ENCODE assay signal across 11 cellular contexts in genomic region chr15:83285284-83285978, GRCh38. TPM values are rescaled to one million over a fixed set of nuclear protein-coding genes. Genes with fewer than 3 reads are reported as not detected.
A peak's percentile ranks its signal among the peaks of the same experiment; 100 is the strongest.
DNase-seq lines count a peak whose midpoint lies in the region; ATAC-seq and TF ChIP-seq lines count a peak whose summit lies in the region.
"Had no signal": no experiment of that assay in that cellular context is flagged by ENCODE, and none has a peak within 500 bp of the region (broad histone marks: within the 10 kb centered on the region; RNA-seq: fewer than 3 reads in every experiment).

No MANE protein-coding gene starts in this region.

- TF ChIP-seq CTCF in fibroblast of villous mesenchyme (IDR thresholded peaks at IDR 0.05; ENCODE audit: insufficient read depth, low read depth, low read length) (no peak), neural cell (IDR thresholded peaks at IDR 0.05; ENCODE audit: poor library complexity, severe bottlenecking) (no peak)

- H3K9ac ChIP-seq in neural cell (ENCODE audit: low read length), result no peak overlapping the region

- CTCF ChIA-PET in T-cell (lab: Charles Lee), result no interaction called here

- H3K4me2 ChIP-seq in neural cell (ENCODE audit: low read length), result no peak overlapping the region

- TF ChIP-seq RAD21 in neural cell (conservative IDR thresholded peaks at IDR 0.05), result no peak

- no peaks in the 10 kb centered on the region for H3K79me2 ChIP-seq in neural cell (replicated peaks; ENCODE audit: insufficient read depth, low read length)

- ATAC-seq in T-cell (replicated peaks in 1 of 4), result no peak
- no peak for ATAC-seq in HG02759 (IDR thresholded peaks at IDR 0.05; ENCODE audit: unreplicated experiment)
- ATAC-seq: upper lobe of right lung had no signal

- peaks cover 66% of the 10 kb centered on the region for H3K27me3 ChIP-seq in neural cell (ENCODE audit: insufficient read depth, low read depth, low read length)

- no peaks in the 10 kb centered on the region for H3K9me2 ChIP-seq in neural cell (ENCODE audit: insufficient read depth, low read length)

- no peak overlapping the region for H2AFZ ChIP-seq in neural cell (ENCODE audit: low read depth, low read length)

- peak overlapping the region in 2 of 3 donors; percentile 13 to 45 for H3K4me3 Mint-ChIP-seq in T-cell

- H3K4me1 Mint-ChIP-seq in T-cell, result peaks cover 4 to 15% (median 10%) of the 10 kb centered on the region in 3 donors

- POLR2A ChIA-PET in T-cell (lab: Charles Lee), result interaction anchor here in 1 of 2 donors (0.6 kb wide), 1 partner anchor 16 kb away, joined by 4 read pairs; no protein-coding TSS in a partner anchor

- H3F3A ChIP-seq in neural cell (ENCODE audit: insufficient read depth, low read length, poor library complexity, severe bottlenecking), result no peaks in the 10 kb centered on the region

- DNase-seq in D341Med (ENCODE audit: low spot score), result peak; percentile 46
- no peak for DNase-seq in T-cell
- DNase-seq in fibroblast of villous mesenchyme (ENCODE audit: low read depth), result no peak
- no peak for DNase-seq in NCI-H2029 (lab: John Stamatoyannopoulos, UW)
- no peak for DNase-seq in GOT3 (lab: John Stamatoyannopoulos, UW)
- DNase-seq in retina, result no peak
- DNase-seq: NCI-H524, RPMI8226, upper lobe of right lung had no signal

- no peak for TF ChIP-seq EP300 in neural cell (conservative IDR thresholded peaks at IDR 0.05; ENCODE audit: poor library complexity, severe bottlenecking)

- H3K36me3 ChIP-seq in neural cell (ENCODE audit: insufficient read depth, low read length), result no peaks in the 10 kb centered on the region
- H3K36me3 ChIP-seq: upper lobe of right lung had no signal

- H3K9me3 Mint-ChIP-seq in T-cell, result no peaks in the 10 kb centered on the region

- no peak overlapping the region for H3K27ac ChIP-seq in neural cell (ENCODE audit: low read length)
- H3K27ac ChIP-seq: upper lobe of right lung had no signal

- H3K36me3 Mint-ChIP-seq in T-cell, result no peaks in the 10 kb centered on the region

- no peak overlapping the region for H3K27ac Mint-ChIP-seq in T-cell

- H3K27me3 Mint-ChIP-seq in T-cell, result peaks cover 59 to 69% of the 10 kb centered on the region in 2 donors

- no peaks in the 10 kb centered on the region for H4K20me1 ChIP-seq in neural cell (ENCODE audit: insufficient read depth)

- H3K4me3 ChIP-seq in fibroblast of villous mesenchyme (ENCODE audit: low read depth, low read length) (peak overlapping the region; percentile 56), neural cell (ENCODE audit: low read length) (no peak overlapping the region)
- H3K4me3 ChIP-seq: upper lobe of right lung had no signal

- H3K9me3 ChIP-seq in neural cell (ENCODE audit: low read length), result no peaks in the 10 kb centered on the region
- H3K9me3 ChIP-seq: upper lobe of right lung had no signal

TF ChIP-seq in neural cell, 6 proteins besides CTCF, POLR2A, EP300 and RAD21:
- TF ChIP-seq REST (IDR thresholded peaks at IDR 0.05; ENCODE audit: borderline replicate concordance), result no peak
- TF ChIP-seq POLR2AphosphoS5 (IDR thresholded peaks at IDR 0.05), result no peak
- no peak for TF ChIP-seq TAF1 (IDR thresholded peaks at IDR 0.05; ENCODE audit: low read depth)
- peak; percentile 4 for TF ChIP-seq EZH2 (IDR thresholded peaks at IDR 0.05; ENCODE audit: borderline replicate concordance, insufficient read depth, low read length, poor library complexity, severe bottlenecking)
- no peak for TF ChIP-seq MXI1 (conservative IDR thresholded peaks at IDR 0.05; ENCODE audit: poor library complexity, severe bottlenecking)

RNA-seq across cellular contexts. Expression of gene BNC1, which starts 1.0 kb away (rescaled TPM):
- total RNA-seq in T-cell (not detected), fibroblast of villous mesenchyme (5.2 and 6.9 TPM in 2 replicates)
- polyA plus RNA-seq in neural cell, result not detected in 2 replicates
- not detected in 2 replicates for polyA minus RNA-seq in neural cell
